In the genomic region with DNA sequence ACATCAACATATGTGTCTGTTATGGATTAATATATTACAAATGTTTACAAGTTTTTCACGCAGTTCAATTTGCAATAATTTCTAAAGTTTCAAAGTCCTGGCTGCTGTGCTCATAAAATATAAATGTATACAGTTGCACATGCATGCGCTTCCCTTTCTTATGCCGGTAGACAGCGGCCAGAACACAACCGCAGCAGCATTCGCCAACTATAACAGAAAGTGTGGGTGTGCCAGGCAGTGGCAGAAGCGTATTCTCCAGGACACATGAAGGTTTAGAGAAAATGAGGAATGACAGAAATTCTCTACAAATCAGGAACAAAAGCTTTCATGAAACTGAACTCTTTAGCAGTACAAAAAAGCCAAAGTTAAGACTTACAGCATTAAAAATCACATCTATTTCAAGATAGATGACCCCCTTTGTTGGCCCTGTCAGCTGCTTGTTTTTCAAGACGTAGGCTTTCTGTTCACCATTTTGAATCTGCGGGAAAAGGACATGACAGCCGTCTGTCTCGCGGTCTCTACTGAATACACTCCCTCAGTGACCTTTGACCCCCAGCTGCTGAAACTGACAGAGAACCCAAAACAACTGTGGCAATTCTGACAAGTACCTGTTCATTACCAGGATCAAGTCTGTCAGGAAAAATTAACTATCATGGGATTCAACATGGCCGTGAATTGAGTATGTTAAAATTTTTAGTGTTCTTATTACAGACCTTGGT, we compare ENCODE assay signal across 1 cellular context.
TF ChIP-seq lines count a peak whose summit lies in the region.

No MANE protein-coding gene starts in this region.

TF ChIP-seq in HepG2, 621 proteins besides CTCF, POLR2A, EP300 and RAD21:
- no peak for TF ChIP-seq ELF4 (CRISPR knock-in tag; IDR thresholded peaks at IDR 0.05; ENCODE audit: borderline replicate concordance)
- peak; percentile 46; the same call in 1 of the 2 replicates for TF ChIP-seq NR2C2 (CRISPR knock-in tag; IDR thresholded peaks at IDR 0.05; ENCODE audit: borderline replicate concordance)
- TF ChIP-seq, protein P1, sequence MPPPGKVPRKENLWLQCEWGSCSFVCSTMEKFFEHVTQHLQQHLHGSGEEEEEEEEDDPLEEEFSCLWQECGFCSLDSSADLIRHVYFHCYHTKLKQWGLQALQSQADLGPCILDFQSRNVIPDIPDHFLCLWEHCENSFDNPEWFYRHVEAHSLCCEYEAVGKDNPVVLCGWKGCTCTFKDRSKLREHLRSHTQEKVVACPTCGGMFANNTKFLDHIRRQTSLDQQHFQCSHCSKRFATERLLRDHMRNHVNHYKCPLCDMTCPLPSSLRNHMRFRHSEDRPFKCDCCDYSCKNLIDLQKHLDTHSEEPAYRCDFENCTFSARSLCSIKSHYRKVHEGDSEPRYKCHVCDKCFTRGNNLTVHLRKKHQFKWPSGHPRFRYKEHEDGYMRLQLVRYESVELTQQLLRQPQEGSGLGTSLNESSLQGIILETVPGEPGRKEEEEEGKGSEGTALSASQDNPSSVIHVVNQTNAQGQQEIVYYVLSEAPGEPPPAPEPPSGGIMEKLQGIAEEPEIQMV (CRISPR knock-in tag; IDR thresholded peaks at IDR 0.05; ENCODE audit: low read depth): no peak
- 0 out of 2 replicates have a peak, but pooled peaks have one; percentile 7 for TF ChIP-seq HNF4A (CRISPR knock-in tag; IDR thresholded peaks at IDR 0.05)
- TF ChIP-seq NR2F1 (CRISPR knock-in tag; IDR thresholded peaks at IDR 0.05): peak in 1 of 2 experiments; percentile 61; a peak in 3 of 4 replicates
- TF ChIP-seq CHD2 (IDR thresholded peaks at IDR 0.05; ENCODE audit: low read depth, low read length): 0 out of 2 replicates have a peak, but pooled peaks have one; percentile 33
- TF ChIP-seq NR2F6 (IDR thresholded peaks at IDR 0.05): peak; percentile 61
- no peak for TF ChIP-seq NR2F6 (CRISPR knock-in tag; IDR thresholded peaks at IDR 0.05)
